ENCODE assay signal across 18 cellular contexts in the genomic region with DNA sequence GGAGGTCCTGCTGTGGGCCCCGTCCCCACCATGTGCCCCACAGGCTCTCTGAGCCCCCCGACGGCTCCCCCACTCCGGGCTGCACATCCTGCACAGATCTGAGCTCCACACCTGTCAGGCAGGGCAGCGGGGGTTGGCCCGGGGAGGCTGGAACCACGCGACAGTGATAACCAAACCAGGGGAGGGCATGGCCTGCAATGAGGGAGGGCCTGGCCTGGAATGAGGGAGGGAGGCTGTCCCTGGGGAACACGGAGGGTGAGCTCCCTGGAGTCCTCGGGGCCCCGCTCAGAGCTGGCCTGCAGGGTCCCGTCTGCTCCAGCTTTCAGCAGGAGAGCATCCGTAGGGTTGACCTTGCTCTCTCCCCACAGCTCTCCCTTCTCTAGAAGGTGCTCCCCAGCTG. TPM values are rescaled to one million over a fixed set of nuclear protein-coding genes. Genes with fewer than 3 reads are reported as not detected.
DNase-seq lines count a peak whose midpoint lies in the region; ATAC-seq, FAIRE-seq and TF ChIP-seq lines count a peak whose summit lies in the region.
"Had no signal": no experiment of that assay in that cellular context is flagged by ENCODE, and none has a peak within 500 bp of the region (broad histone marks: within the 10 kb centered on the region; RNA-seq: fewer than 3 reads in every experiment).

No MANE protein-coding gene starts in this region.

- H3K36me3 Mint-ChIP-seq in GM23338 (ENCODE audit: low read depth) = no peaks in the 10 kb centered on the region; the same call in 2 of the 3 replicates
- H3K36me3 Mint-ChIP-seq: CD14-positive monocyte, T-cell had no signal

- H3K4me3 Mint-ChIP-seq in GM23338 = no peak overlapping the region
- H3K4me3 Mint-ChIP-seq: CD14-positive monocyte, T-cell had no signal

- TF ChIP-seq EP300 in K562 (IDR thresholded peaks at IDR 0.05; ENCODE audit: low read length) = no peak

- TF ChIP-seq RAD21 in K562 (CRISPR knock-in tag; conservative IDR thresholded peaks at IDR 0.05 in 1 of 2, IDR thresholded peaks at IDR 0.05 in 1 of 2) = no peak

- 0 out of 3 replicates have a peak, but pooled peaks cover 4% of the 10 kb centered on the region for H3K9me3 Mint-ChIP-seq in GM23338
- H3K9me3 Mint-ChIP-seq: T-cell had no signal

- H3K9me2 ChIP-seq in GM23338 (ENCODE audit: insufficient read depth) = no peaks in the 10 kb centered on the region

- peak overlapping the region in 1 of 2 experiments; percentile 5; a peak in 1 of 4 replicates for H3K9ac ChIP-seq in K562 (ENCODE audit: insufficient read depth in 1 of 2, low read depth in 2 of 2, low read length in 2 of 2)

- H3K9me3 ChIP-seq in HEK293 (ENCODE audit: control insufficient read depth, insufficient read depth, low read depth, low read length) (no peaks in the 10 kb centered on the region), K562 (replicated peaks; ENCODE audit: control insufficient read depth, insufficient read depth, low read depth, low read length) (no peaks in the 10 kb centered on the region), aorta (ENCODE audit: control insufficient read depth, low read length) (no peaks in the 10 kb centered on the region), A673 (ENCODE audit: low read depth, low read length, poor library complexity, severe bottlenecking) (no peaks in the 10 kb centered on the region)

- POLR2A ChIA-PET in HEK293 (lab: Yijun Ruan, JAX) = no interaction called here
- POLR2A ChIA-PET in K562 (lab: Yijun Ruan, JAX) = interaction anchor here (0.6 to 1.4 kb wide), 4 partner anchors 10 to 158 kb away, joined by 3 to 4 read pairs (median 3); no protein-coding TSS in a partner anchor
- POLR2A ChIA-PET in A673 (lab: Charles Lee; ENCODE audit: low non-redundant PET) = no interaction called here

- no peak for TF ChIP-seq POLR2A in K562 (conservative IDR thresholded peaks at IDR 0.05)

- BruUV-seq in K562 (replicated peaks; lab: Mats Ljungman, UMichigan) (no TSS peak), A673 (replicated peaks; lab: Mats Ljungman, UMichigan) (no TSS peak)

- in situ Hi-C loops in K562 (cut with MboI) = no loop called here

- H3K4me1 ChIP-seq in GM23338 (ENCODE audit: insufficient read depth) (no peaks in the 10 kb centered on the region; the same call in 1 of the 2 replicates), HEK293 (ENCODE audit: control insufficient read depth, insufficient read depth, low read length) (no peaks in the 10 kb centered on the region), K562 (replicated peaks in 1 of 2; ENCODE audit: control insufficient read depth in 2 of 2, insufficient read depth in 2 of 2, low read length in 2 of 2) (peaks cover 0 to 65% of the 10 kb centered on the region in 2 experiments; a peak in 3 of 5 replicates), aorta (ENCODE audit: control insufficient read depth in 1 of 2, insufficient read depth in 2 of 2, low read length in 2 of 2) (no peaks in the 10 kb centered on the region), A673 (ENCODE audit: insufficient read depth, low read length, poor library complexity, severe bottlenecking) (no peaks in the 10 kb centered on the region)

- DNase-seq in GM23338 (ENCODE audit: low spot score) (no peak), K562 (ENCODE audit: extremely low read depth in 1 of 4, low spot score in 3 of 4) (no peak), aorta (no peak), AG08396 (ENCODE audit: low spot score) (no peak), left ventricle myocardium superior (no peak), A673 (ENCODE audit: low spot score) (no peak)
- DNase-seq: MM.1S, NCI-H1105, NCI-H146, NCI-H2029, NCI-H510A, PC-9, SIG-M5, T-cell had no signal

- no peak for FAIRE-seq in K562 (lab: Jason Lieb, UNC)
- FAIRE-seq: G401.6 had no signal

- no peak overlapping the region for H3K27ac ChIP-seq in GM23338 (ENCODE audit: low read depth)
- no peak overlapping the region for H3K27ac ChIP-seq in HEK293 (ENCODE audit: extremely low read depth, low read depth, low read length)
- H3K27ac ChIP-seq in K562 (ENCODE audit: extremely low read depth, low read depth, low read length) = no peak overlapping the region
- no peak overlapping the region for H3K27ac ChIP-seq in aorta (ENCODE audit: low read depth in 1 of 2, low read length in 2 of 2)
- H3K27ac ChIP-seq in A673 (ENCODE audit: low read depth, low read length, poor library complexity, severe bottlenecking) = no peak overlapping the region
- H3K27ac ChIP-seq: PC-9, RWPE1 had no signal

- H3K79me2 ChIP-seq in GM23338 (replicated peaks; ENCODE audit: insufficient read depth) (no peaks in the 10 kb centered on the region), K562 (ENCODE audit: control insufficient read depth, insufficient read depth, low read length) (no peaks in the 10 kb centered on the region)

- H3K27me3 Mint-ChIP-seq in GM23338 (ENCODE audit: insufficient read depth, low read depth, poor library complexity) = peaks cover 79% of the 10 kb centered on the region

- WGBS in K562 (ENCODE audit: insufficient coverage, low coverage, missing lambda C conversion rate) = 3% methylated on average over 12 of the region's 13 CpGs
- WGBS in aorta, 2 donors = 63 to 64% methylated on average over 13 of the region's 13 CpGs

- CTCF ChIA-PET in HEK293 (lab: Yijun Ruan, JAX) = no interaction called here
- CTCF ChIA-PET in K562 (lab: Yijun Ruan, JAX; ENCODE audit: low intra/inter-chr PET ratio) = no interaction called here
- CTCF ChIA-PET in A673 (lab: Charles Lee) = no interaction called here

- no peaks in the 10 kb centered on the region for H3K36me3 ChIP-seq in GM23338 (ENCODE audit: insufficient read depth)
- H3K36me3 ChIP-seq in HEK293 (ENCODE audit: control insufficient read depth in 2 of 2, insufficient read depth in 1 of 2, low read length in 2 of 2) = no peaks in the 10 kb centered on the region
- no peaks in the 10 kb centered on the region for H3K36me3 ChIP-seq in K562 (ENCODE audit: control insufficient read depth, insufficient read depth, low read length)
- H3K36me3 ChIP-seq in aorta (ENCODE audit: control insufficient read depth in 1 of 2, insufficient read depth in 2 of 2, low read length in 1 of 2) = no peaks in the 10 kb centered on the region
- H3K36me3 ChIP-seq in A673 (ENCODE audit: insufficient read depth, low read length, poor library complexity, severe bottlenecking) = no peaks in the 10 kb centered on the region

- H3K4me3 ChIP-seq in GM23338 = no peak overlapping the region
- no peak overlapping the region for H3K4me3 ChIP-seq in HEK293 (ENCODE audit: low read depth, low read length)
- H3K4me3 ChIP-seq in K562 = no peak overlapping the region
- no peak overlapping the region for H3K4me3 ChIP-seq in aorta (ENCODE audit: low read length in 2 of 2)
- H3K4me3 ChIP-seq in A673 (ENCODE audit: low read depth, low read length, poor library complexity, severe bottlenecking) = no peak overlapping the region
- H3K4me3 ChIP-seq: PC-9 had no signal

- H3K27ac Mint-ChIP-seq in GM23338 = no peak overlapping the region
- H3K27ac Mint-ChIP-seq: T-cell had no signal

- ATAC-seq in GM23338 (peak; percentile 10), K562 (peak; percentile 17), aorta (ENCODE audit: low FRiP score) (peak; percentile 8), left ventricle myocardium superior (no peak)
- ATAC-seq: T-cell had no signal

- H2AFZ ChIP-seq in GM23338 = no peak overlapping the region
- H2AFZ ChIP-seq in K562 (ENCODE audit: low read depth, low read length) = no peak overlapping the region
- H2AFZ ChIP-seq: PC-9 had no signal

- no peak for TF ChIP-seq CTCF in GM23338 (conservative IDR thresholded peaks at IDR 0.05; ENCODE audit: low read depth in 2 of 2)
- TF ChIP-seq CTCF in HEK293 (tag by site-specific recombination; IDR thresholded peaks at IDR 0.05) = no peak
- no peak for TF ChIP-seq CTCF in K562 (IDR thresholded peaks at IDR 0.05 in 2 of 3, conservative IDR thresholded peaks at IDR 0.05 in 1 of 3; ENCODE audit: insufficient read depth in 2 of 3, low read depth in 1 of 3, low read length in 3 of 3)
- TF ChIP-seq CTCF in A673 (conservative IDR thresholded peaks at IDR 0.05; ENCODE audit: low read depth, low read length) = no peak

- H3K27me3 ChIP-seq in GM23338 (ENCODE audit: insufficient read depth) (peaks cover 16% of the 10 kb centered on the region), K562 (ENCODE audit: control insufficient read depth in 2 of 2, insufficient read depth in 2 of 2, low read length in 2 of 2) (peaks cover 58 to 86% of the 10 kb centered on the region in 2 experiments), aorta (ENCODE audit: control insufficient read depth in 1 of 2, insufficient read depth in 2 of 2, low read length in 1 of 2) (no peaks in the 10 kb centered on the region), A673 (replicated peaks; ENCODE audit: insufficient read depth, low read depth, low read length, poor library complexity) (peaks cover 38% of the 10 kb centered on the region)

- no peaks in the 10 kb centered on the region for H3F3A ChIP-seq in GM23338 (replicated peaks; ENCODE audit: low read depth)

- H4K20me1 ChIP-seq in GM23338 (replicated peaks; ENCODE audit: insufficient read depth) (no peaks in the 10 kb centered on the region), K562 (replicated peaks; ENCODE audit: control insufficient read depth, insufficient read depth, low read length) (peaks cover 9% of the 10 kb centered on the region; the same call in 1 of the 2 replicates)

- H3K4me2 ChIP-seq in GM23338 = no peak overlapping the region
- H3K4me2 ChIP-seq in K562 (ENCODE audit: insufficient read depth, low read length) = no peak overlapping the region
- H3K4me2 ChIP-seq: PC-9 had no signal

- peaks cover 19% of the 10 kb centered on the region for H3K4me1 Mint-ChIP-seq in GM23338
- H3K4me1 Mint-ChIP-seq: CD14-positive monocyte, T-cell had no signal

- no peaks in the 10 kb centered on the region for H3K9me1 ChIP-seq in K562 (ENCODE audit: control insufficient read depth, insufficient read depth, low read length)

- intact Hi-C loops in K562 (cut with micrococcal nuclease) = no loop called here
- intact Hi-C loops in aorta (cut with DNase I) = no loop called here
- intact Hi-C loops in left ventricle myocardium superior (cut with micrococcal nuclease) = no loop called here
- intact Hi-C loops in A673 (cut with micrococcal nuclease; ENCODE audit: unreplicated experiment) = no loop called here

RNA-seq across cellular contexts. Expression of a gene that starts 30.5 kb away (rescaled TPM):
- total RNA-seq in GM23338 (2014; rRNA removed; shearing (Covaris generic)) = 2.2 and 3.1 TPM in 2 replicates
- polyA plus RNA-seq in GM23338 (2016; fragmentation: Nextera tagmentation; extraction: Ambion mirVana) (0.39 and 0.75 TPM in 2 replicates), K562 (2011; rRNA removed) (2.6 and 3.7 TPM in 2 replicates), K562 (2014; fragmentation: Illumina TruSeq; extraction: Trizol) (3.6 and 3.7 TPM in 2 replicates), K562 (2014; fragmentation: Nextera tagmentation; extraction: Ambion mirVana) (not detected), K562 (2014; rRNA removed) (5.8 and 7.3 TPM in 2 replicates), aorta (1 to 10 TPM in 1 of 2 donors, under 1 TPM in 1; 0.59 to 4.3 TPM)
- total RNA-seq in K562 (2011; cell fraction: chromatin; rRNA removed; ENCODE audit: low replicate concordance) = 2.7 and 4.4 TPM in 2 replicates
- 4.6 and 5.5 TPM in 2 replicates for total RNA-seq in K562 (2011; cell fraction: nucleolus; rRNA removed)
- total RNA-seq in K562 (2011; cell fraction: nucleoplasm; rRNA removed) = 3.2 and 4.1 TPM in 2 replicates
- total RNA-seq in K562 (2014; rRNA removed) (4.7 and 6.7 TPM in 2 replicates), K562 (2014; rRNA removed; fragmentation: Illumina TruSeq; extraction: Trizol) (1.3 and 1.5 TPM in 2 replicates), K562 (2015; rRNA removed; fragmentation: Illumina TruSeq; extraction: Trizol) (2.1 and 2.9 TPM in 2 replicates), K562 (2021) (4.0 and 4.4 TPM in 2 replicates), aorta (under 1 TPM; 0.93 to 0.97 TPM), left ventricle myocardium superior (1.3 TPM), A673 (2021) (1.6 and 1.9 TPM in 2 replicates)
- polyA plus RNA-seq in K562 (2011; cell fraction: cytosol; rRNA removed) = 3.0 and 6.6 TPM in 2 replicates
- 4.7 and 8.2 TPM in 2 replicates for polyA plus RNA-seq in K562 (2011; cell fraction: nucleus; rRNA removed)
- 3.0 and 3.6 TPM in 2 replicates for polyA plus RNA-seq in K562 (2012)
- polyA minus RNA-seq in K562 (2011; rRNA and poly(A)+ RNA removed) = 0.99 and 1.2 TPM in 2 replicates
- polyA minus RNA-seq in K562 (2011; cell fraction: cytosol; rRNA and poly(A)+ RNA removed) = 0.82 and 2.1 TPM in 2 replicates
- polyA minus RNA-seq in K562 (2011; cell fraction: nucleus; rRNA and poly(A)+ RNA removed) = 3.0 and 3.6 TPM in 2 replicates

RNA-seq across cellular contexts. Expression of a gene that starts 50.8 kb away (rescaled TPM):
- 24.2 and 31.6 TPM in 2 replicates for total RNA-seq in GM23338 (2014; rRNA removed; shearing (Covaris generic))
- polyA plus RNA-seq in GM23338 (2016; fragmentation: Nextera tagmentation; extraction: Ambion mirVana) (13.4 and 13.8 TPM in 2 replicates), K562 (2011; rRNA removed) (15.5 and 18.8 TPM in 2 replicates), K562 (2014; fragmentation: Illumina TruSeq; extraction: Trizol) (22.9 and 25.8 TPM in 2 replicates), K562 (2014; fragmentation: Nextera tagmentation; extraction: Ambion mirVana) (1 to 10 TPM; 1.4 to 3.7 TPM), K562 (2014; rRNA removed) (25.6 and 26.4 TPM in 2 replicates), aorta (10 to 100 TPM; 31.3 to 88.9 TPM)
- total RNA-seq in K562 (2011; cell fraction: chromatin; rRNA removed; ENCODE audit: low replicate concordance) = 103 and 177 TPM in 2 replicates
- 66.8 and 69.0 TPM in 2 replicates for total RNA-seq in K562 (2011; cell fraction: nucleolus; rRNA removed)
- total RNA-seq in K562 (2011; cell fraction: nucleoplasm; rRNA removed) = 75.2 and 79.0 TPM in 2 replicates
- total RNA-seq in K562 (2014; rRNA removed) (22.4 and 27.5 TPM in 2 replicates), K562 (2014; rRNA removed; fragmentation: Illumina TruSeq; extraction: Trizol) (13.9 and 16.5 TPM in 2 replicates), K562 (2015; rRNA removed; fragmentation: Illumina TruSeq; extraction: Trizol) (22.4 and 22.9 TPM in 2 replicates), K562 (2021) (41.0 and 41.9 TPM in 2 replicates), aorta (10 to 100 TPM; 54.6 to 65.2 TPM), left ventricle myocardium superior (49.1 TPM), A673 (2021) (46.7 and 53.8 TPM in 2 replicates)
- polyA plus RNA-seq in K562 (2011; cell fraction: cytosol; rRNA removed) = 12.0 and 15.7 TPM in 2 replicates
- polyA plus RNA-seq in K562 (2011; cell fraction: nucleus; rRNA removed) = 37.6 and 54.4 TPM in 2 replicates
- polyA plus RNA-seq in K562 (2012) = 34.5 and 78.0 TPM in 2 replicates
- polyA minus RNA-seq in K562 (2011; rRNA and poly(A)+ RNA removed) = 13.4 and 17.1 TPM in 2 replicates
- polyA minus RNA-seq in K562 (2011; cell fraction: cytosol; rRNA and poly(A)+ RNA removed) = 14.6 and 14.7 TPM in 2 replicates
- polyA minus RNA-seq in K562 (2011; cell fraction: nucleus; rRNA and poly(A)+ RNA removed) = 18.3 and 25.2 TPM in 2 replicates
